1 cellular context compared by ENCODE assay signal in the genomic region with DNA sequence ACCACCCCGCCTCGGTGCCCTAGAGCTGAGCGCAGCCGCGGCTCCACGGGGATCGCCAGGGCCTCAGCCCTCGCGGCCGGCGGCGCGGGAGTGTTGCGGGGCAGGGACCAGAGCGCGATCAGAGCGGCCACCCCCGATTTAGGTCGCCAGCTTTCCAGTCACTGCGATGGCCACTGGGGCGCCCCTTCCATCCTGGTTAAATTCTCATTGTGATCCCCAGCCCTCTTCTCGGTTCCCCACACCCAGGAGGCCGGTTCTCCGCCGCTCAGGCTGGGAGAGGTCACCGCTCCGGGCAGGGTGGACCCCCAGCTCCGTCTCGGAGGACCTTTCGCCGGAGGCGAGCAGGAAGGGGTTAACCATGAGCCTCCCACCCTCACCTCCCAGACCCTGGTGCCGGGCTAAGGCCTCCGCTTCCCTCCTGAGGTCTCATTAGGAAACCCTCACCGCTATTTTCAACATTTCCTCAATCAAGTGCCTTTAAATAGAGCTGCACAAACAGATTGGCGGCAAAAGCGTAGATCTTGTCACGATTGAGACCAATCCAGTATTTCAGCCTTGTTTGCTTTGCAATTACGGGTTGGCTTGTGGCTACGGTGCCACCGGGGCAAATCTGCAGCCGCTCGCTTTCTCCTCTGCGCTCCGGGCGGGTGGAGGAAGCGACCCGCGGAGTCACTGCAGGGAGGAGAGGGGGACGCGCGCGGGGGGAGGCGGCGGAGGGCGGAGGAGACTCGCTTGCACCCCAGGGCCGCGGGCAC.
TF ChIP-seq lines count a peak whose summit lies in the region.

No MANE protein-coding gene starts in this region.

TF ChIP-seq in WTC11, 78 proteins besides CTCF, POLR2A, EP300 and RAD21 (continued from another document):
- TF ChIP-seq, protein P1, sequence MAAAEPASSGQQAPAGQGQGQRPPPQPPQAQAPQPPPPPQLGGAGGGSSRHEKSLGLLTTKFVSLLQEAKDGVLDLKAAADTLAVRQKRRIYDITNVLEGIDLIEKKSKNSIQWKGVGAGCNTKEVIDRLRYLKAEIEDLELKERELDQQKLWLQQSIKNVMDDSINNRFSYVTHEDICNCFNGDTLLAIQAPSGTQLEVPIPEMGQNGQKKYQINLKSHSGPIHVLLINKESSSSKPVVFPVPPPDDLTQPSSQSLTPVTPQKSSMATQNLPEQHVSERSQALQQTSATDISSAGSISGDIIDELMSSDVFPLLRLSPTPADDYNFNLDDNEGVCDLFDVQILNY (CRISPR knock-in tag; IDR thresholded peaks at IDR 0.05) = peak; percentile 56; the same call in 1 of the 2 replicates
